Comparison of ENCODE assay signal across 24 cellular contexts in the genomic region with DNA sequence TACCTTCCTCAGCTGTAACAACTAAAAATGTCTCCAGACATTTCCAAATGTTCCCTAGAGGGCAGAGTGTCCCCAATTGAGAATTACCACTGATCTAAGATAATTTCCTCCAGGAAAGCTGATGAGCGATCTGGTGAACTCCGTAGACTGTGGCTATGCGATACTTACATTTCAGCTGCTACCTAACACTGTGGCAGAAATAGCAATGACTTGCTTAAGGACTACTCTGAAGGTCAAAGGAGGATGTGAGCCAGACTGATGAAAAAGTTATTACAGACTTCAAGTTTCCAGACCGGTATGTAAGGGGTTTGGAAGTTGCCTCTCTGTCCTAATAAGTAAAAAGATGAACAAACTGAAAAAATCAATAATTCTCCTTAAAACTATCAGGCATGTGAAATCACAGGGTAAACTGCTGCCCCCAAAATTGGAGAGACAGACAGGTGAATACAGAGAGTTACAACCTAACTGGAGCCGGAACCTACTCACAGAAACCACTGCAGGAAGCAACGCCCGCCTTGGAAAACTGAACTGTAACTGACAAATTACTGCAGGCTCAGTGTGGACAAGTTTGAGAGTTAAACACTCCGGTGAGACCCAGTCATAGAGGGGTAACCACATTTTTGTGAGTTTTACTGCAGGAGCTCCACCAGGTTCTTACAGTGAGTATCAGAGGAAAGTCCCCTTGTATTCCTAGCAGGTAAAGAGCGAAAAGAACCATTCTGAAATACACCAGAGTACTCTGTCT.
DNase-seq lines count a peak whose midpoint lies in the region; ATAC-seq and TF ChIP-seq lines count a peak whose summit lies in the region.
"Had no signal": no experiment of that assay in that cellular context is flagged by ENCODE, and none has a peak within 500 bp of the region (broad histone marks: within the 10 kb centered on the region; RNA-seq: fewer than 3 reads in every experiment).

No MANE protein-coding gene starts in this region.

- H3K4me3 ChIP-seq in coronary artery = no peak overlapping the region
- H3K4me3 ChIP-seq: breast epithelium, spleen had no signal

- peak overlapping the region; percentile 24 for H3K4me3 Mint-ChIP-seq in activated naive CD8-positive, alpha-beta T cell
- H3K4me3 Mint-ChIP-seq in activated naive CD8-positive, alpha-beta T cell treated with anti-CD3 and anti-CD28 coated beads for 36 hours = no peak overlapping the region
- H3K4me3 Mint-ChIP-seq in T-helper 2 cell treated with Interferon-gamma antibody and Interleukin-4, amounts not matched to agents 5 μg/mL and 100 μg/mL, for 36 hours = peak overlapping the region; percentile 72
- H3K4me3 Mint-ChIP-seq in central memory CD8-positive, alpha-beta T cell = no peak overlapping the region
- H3K4me3 Mint-ChIP-seq: activated B cell treated with CpG ODN at 0.5 μM for 24 hours; dendritic cell treated with granulocyte-macrophage colony-stimulating factor and Interleukin-4, amounts not matched to agents 40 ng/mL and 50 ng/mL, for 4 days; memory B cell had no signal

- no peak for TF ChIP-seq CTCF in coronary artery (IDR thresholded peaks at IDR 0.05)

- DNase-seq in activated naive CD8-positive, alpha-beta T cell treated with anti-CD3 and anti-CD28 coated beads for 36 hours = no peak
- DNase-seq in T-helper 2 cell treated with Interferon-gamma antibody and Interleukin-4, amounts not matched to agents 5 μg/mL and 100 μg/mL, for 36 hours (ENCODE audit: low spot score) = no peak
- no peak for DNase-seq in central memory CD8-positive, alpha-beta T cell (ENCODE audit: low spot score in 2 of 2)
- DNase-seq in coronary artery (ENCODE audit: low spot score) = no peak
- DNase-seq: activated B cell treated with CpG ODN at 0.5 μM for 24 hours; amniotic stem cell; CD4-positive, CD25-positive, alpha-beta regulatory T cell; DMS153; GF-D8; left cardiac atrium; NCI-H1092 treated with DMSO at 0.1 percent for 48 hours; NCI-H2029 treated with DMSO at 0.1 percent for 48 hours; NCI-H226; NCI-H748 treated with DMSO at 0.1 percent for 48 hours; spleen had no signal

- no peak overlapping the region for H3K27ac ChIP-seq in coronary artery
- H3K27ac ChIP-seq: breast epithelium, HL-60, spleen had no signal

- no peaks in the 10 kb centered on the region for H3K27me3 Mint-ChIP-seq in activated naive CD8-positive, alpha-beta T cell
- H3K27me3 Mint-ChIP-seq in activated naive CD8-positive, alpha-beta T cell treated with anti-CD3 and anti-CD28 coated beads for 36 hours = no peaks in the 10 kb centered on the region
- H3K27me3 Mint-ChIP-seq in T-helper 2 cell treated with Interferon-gamma antibody and Interleukin-4, amounts not matched to agents 5 μg/mL and 100 μg/mL, for 36 hours (ENCODE audit: low read depth) = peaks cover 8% of the 10 kb centered on the region
- H3K27me3 Mint-ChIP-seq in central memory CD8-positive, alpha-beta T cell = peaks cover 72% of the 10 kb centered on the region

- H3K27ac Mint-ChIP-seq in activated naive CD8-positive, alpha-beta T cell = no peak overlapping the region
- H3K27ac Mint-ChIP-seq in activated naive CD8-positive, alpha-beta T cell treated with anti-CD3 and anti-CD28 coated beads for 36 hours = no peak overlapping the region
- peak overlapping the region; percentile 50 for H3K27ac Mint-ChIP-seq in T-helper 2 cell treated with Interferon-gamma antibody and Interleukin-4, amounts not matched to agents 5 μg/mL and 100 μg/mL, for 36 hours
- no peak overlapping the region for H3K27ac Mint-ChIP-seq in central memory CD8-positive, alpha-beta T cell (ENCODE audit: low read depth)
- H3K27ac Mint-ChIP-seq: activated B cell treated with CpG ODN at 0.5 μM for 24 hours; dendritic cell treated with granulocyte-macrophage colony-stimulating factor and Interleukin-4, amounts not matched to agents 40 ng/mL and 50 ng/mL, for 4 days; memory B cell had no signal

- H3K36me3 Mint-ChIP-seq in activated naive CD8-positive, alpha-beta T cell = peaks cover 4% of the 10 kb centered on the region
- H3K36me3 Mint-ChIP-seq in activated naive CD8-positive, alpha-beta T cell treated with anti-CD3 and anti-CD28 coated beads for 36 hours = no peaks in the 10 kb centered on the region
- H3K36me3 Mint-ChIP-seq in T-helper 2 cell treated with Interferon-gamma antibody and Interleukin-4, amounts not matched to agents 5 μg/mL and 100 μg/mL, for 36 hours (ENCODE audit: low read depth) = peaks cover 3% of the 10 kb centered on the region
- no peaks in the 10 kb centered on the region for H3K36me3 Mint-ChIP-seq in central memory CD8-positive, alpha-beta T cell (ENCODE audit: insufficient read depth)
- H3K36me3 Mint-ChIP-seq: CD4-positive, CD25-positive, alpha-beta regulatory T cell; memory B cell had no signal

- peak; percentile 19 for ATAC-seq in central memory CD8-positive, alpha-beta T cell (replicated peaks; ENCODE audit: extremely low read depth, poor library complexity, severe bottlenecking)
- ATAC-seq in HG03097 (IDR thresholded peaks at IDR 0.05; ENCODE audit: low FRiP score, unreplicated experiment) (no peak), GM19455 (IDR thresholded peaks at IDR 0.05; ENCODE audit: unreplicated experiment) (no peak)
- ATAC-seq: HepG2, left cardiac atrium, SK-N-SH treated with all-trans-retinoic acid at 6 μM for 48 hours had no signal

- H3K9me3 Mint-ChIP-seq in activated naive CD8-positive, alpha-beta T cell (ENCODE audit: low read depth) = no peaks in the 10 kb centered on the region
- H3K9me3 Mint-ChIP-seq in activated naive CD8-positive, alpha-beta T cell treated with anti-CD3 and anti-CD28 coated beads for 36 hours = no peaks in the 10 kb centered on the region
- H3K9me3 Mint-ChIP-seq in T-helper 2 cell treated with Interferon-gamma antibody and Interleukin-4, amounts not matched to agents 5 μg/mL and 100 μg/mL, for 36 hours = peaks cover 4% of the 10 kb centered on the region
- no peaks in the 10 kb centered on the region for H3K9me3 Mint-ChIP-seq in central memory CD8-positive, alpha-beta T cell
- H3K9me3 Mint-ChIP-seq: activated B cell treated with CpG ODN at 0.5 μM for 24 hours; CD4-positive, CD25-positive, alpha-beta regulatory T cell; dendritic cell treated with granulocyte-macrophage colony-stimulating factor and Interleukin-4, amounts not matched to agents 40 ng/mL and 50 ng/mL, for 4 days had no signal

- H3K4me1 Mint-ChIP-seq in activated naive CD8-positive, alpha-beta T cell (ENCODE audit: low read depth) = peaks cover 59% of the 10 kb centered on the region
- peaks cover 36% of the 10 kb centered on the region for H3K4me1 Mint-ChIP-seq in activated naive CD8-positive, alpha-beta T cell treated with anti-CD3 and anti-CD28 coated beads for 36 hours
- H3K4me1 Mint-ChIP-seq in T-helper 2 cell treated with Interferon-gamma antibody and Interleukin-4, amounts not matched to agents 5 μg/mL and 100 μg/mL, for 36 hours (ENCODE audit: low read depth) = peaks cover 52% of the 10 kb centered on the region
- H3K4me1 Mint-ChIP-seq in central memory CD8-positive, alpha-beta T cell = peaks cover 9% of the 10 kb centered on the region

Comparison
In these comparisons a context has a peak if more than half of its experiments do, and no peak if none do; other contexts are left out.
1. H3K4me3 Mint-ChIP-seq: peak in activated naive CD8-positive, alpha-beta T cell (single experiment) and T-helper 2 cell treated with Interferon-gamma antibody and Interleukin-4, amounts not matched to agents 5 μg/mL and 100 μg/mL, for 36 hours (single experiment); none in activated naive CD8-positive, alpha-beta T cell treated with anti-CD3 and anti-CD28 coated beads for 36 hours (single experiment) and central memory CD8-positive, alpha-beta T cell (single experiment).